In the genomic region with DNA sequence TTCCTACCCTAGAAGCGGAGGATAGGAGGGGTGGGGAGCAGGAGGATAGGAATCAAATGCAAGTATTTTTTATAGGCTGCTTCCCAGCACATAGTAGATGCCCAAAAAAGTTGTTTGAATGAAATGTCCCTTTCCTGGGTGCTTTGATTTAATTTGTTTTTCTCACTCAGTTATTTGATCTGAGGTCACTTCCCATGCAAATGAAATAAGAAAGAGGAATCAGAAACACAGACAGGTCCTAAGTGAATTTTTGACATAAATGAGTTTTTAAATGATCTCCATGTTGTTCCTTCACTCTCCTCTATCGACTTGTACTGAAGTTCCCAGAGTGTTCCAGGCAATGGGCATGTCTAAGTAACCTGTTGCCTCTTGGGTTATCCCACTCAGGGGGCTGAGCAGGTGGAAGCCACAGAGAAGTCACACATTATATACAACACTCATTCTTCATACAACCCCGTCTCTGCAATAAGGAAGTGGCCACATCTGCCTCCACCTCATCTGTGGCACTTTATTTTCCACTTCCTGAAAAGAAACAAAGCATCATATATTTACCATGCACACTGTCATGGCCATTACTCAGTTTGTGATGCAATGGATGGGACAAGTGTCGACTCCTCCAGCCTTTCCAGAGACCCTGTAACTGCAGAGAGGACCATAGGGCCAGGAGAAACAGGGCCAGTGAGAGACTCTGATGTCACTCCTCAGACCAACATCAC, we compare ENCODE assay signal across 9 cellular contexts.
DNase-seq lines count a peak whose midpoint lies in the region; ATAC-seq and TF ChIP-seq lines count a peak whose summit lies in the region.
"Had no signal": no experiment of that assay in that cellular context is flagged by ENCODE, and none has a peak within 500 bp of the region (broad histone marks: within the 10 kb centered on the region; RNA-seq: fewer than 3 reads in every experiment).

No MANE protein-coding gene starts in this region.

- H3K27ac ChIP-seq in OCI-LY1 (ENCODE audit: low read depth, low read length, poor library complexity, severe bottlenecking) (peak overlapping the region; percentile 62), substantia nigra (ENCODE audit: low read depth, low read length, poor library complexity, severe bottlenecking) (no peak overlapping the region)

- H3K36me3 ChIP-seq in OCI-LY1 (ENCODE audit: insufficient read depth, low read length) (no peaks in the 10 kb centered on the region), mucosa of descending colon (ENCODE audit: low read depth) (no peaks in the 10 kb centered on the region)

- H4K20me1 ChIP-seq in OCI-LY1 (ENCODE audit: insufficient read depth, low read length), result no peaks in the 10 kb centered on the region

- ATAC-seq in GM18870 (IDR thresholded peaks at IDR 0.05; ENCODE audit: unreplicated experiment) (peak; percentile 67), HG02884 (IDR thresholded peaks at IDR 0.05; ENCODE audit: unreplicated experiment) (peak; percentile 69), mucosa of descending colon (peak; percentile 98), GM21825 (IDR thresholded peaks at IDR 0.05; ENCODE audit: unreplicated experiment) (no peak)

- peak overlapping the region; percentile 38; the same call in 1 of the 2 replicates for H3K4me2 ChIP-seq in OCI-LY1 (ENCODE audit: low read length)

- no peaks in the 10 kb centered on the region for H3K27me3 ChIP-seq in OCI-LY1 (ENCODE audit: insufficient read depth, low read length)

- TF ChIP-seq CTCF in OCI-LY1 (IDR thresholded peaks at IDR 0.05; ENCODE audit: low read length) (no peak), mucosa of descending colon (IDR thresholded peaks at IDR 0.05) (no peak)

- H2AFZ ChIP-seq in OCI-LY1 (ENCODE audit: low read length), result peak overlapping the region; percentile 95; the same call in 1 of the 2 replicates

- DNase-seq in mucosa of descending colon, result peak in 1 of 3 donors; percentile 43
- DNase-seq in substantia nigra (lab: John Stamatoyannopoulos, UW), result no peak
- no peak for DNase-seq in EL
- DNase-seq in NCI-H1694 treated with DMSO at 0.1 percent for 48 hours (lab: John Stamatoyannopoulos, UW), result no peak
- DNase-seq: activated CD8-positive, alpha-beta memory T cell treated with anti-CD3 and anti-CD28 coated beads, Interleukin-2, amount 50 U/mL, for 4 hours had no signal

- H3K4me3 ChIP-seq in OCI-LY1 (ENCODE audit: low read depth, low read length, poor library complexity, severe bottlenecking), result peak overlapping the region; percentile 9
- H3K4me3 ChIP-seq in mucosa of descending colon, result no peak overlapping the region

- intact Hi-C loops in mucosa of descending colon (cut with DNase I, micrococcal nuclease), result no loop called here

- peaks cover 20% of the 10 kb centered on the region for H3K4me1 ChIP-seq in OCI-LY1 (ENCODE audit: insufficient read depth, low read length, severe bottlenecking)
- H3K4me1 ChIP-seq in mucosa of descending colon (ENCODE audit: low read depth), result no peaks in the 10 kb centered on the region

- no peaks in the 10 kb centered on the region for H3K79me2 ChIP-seq in OCI-LY1 (ENCODE audit: insufficient read depth, low read length)

- no peaks in the 10 kb centered on the region for H3K9me2 ChIP-seq in OCI-LY1 (ENCODE audit: low read depth, low read length)

- H3K9ac ChIP-seq in OCI-LY1 (ENCODE audit: low read length), result no peak overlapping the region

- H3K9me3 ChIP-seq in OCI-LY1 (ENCODE audit: low read length) (no peaks in the 10 kb centered on the region), mucosa of descending colon (no peaks in the 10 kb centered on the region)

- no peaks in the 10 kb centered on the region for H3F3A ChIP-seq in OCI-LY1 (ENCODE audit: insufficient read depth, low read length)
